1 cellular context compared by ENCODE assay signal in genomic region chr1:219374636-219375035, GRCh38.
TF ChIP-seq lines count a peak whose summit lies in the region.

No MANE protein-coding gene starts in this region.

TF ChIP-seq in GM23338, 12 proteins besides CTCF, POLR2A, EP300 and RAD21 (continued from another document):
- TF ChIP-seq ZNF462 (CRISPR knock-in tag; IDR thresholded peaks at IDR 0.05), result no peak
- no peak for TF ChIP-seq NANOG (IDR thresholded peaks at IDR 0.05; ENCODE audit: borderline replicate concordance)
- TF ChIP-seq EZH2phosphoT487 (IDR thresholded peaks at IDR 0.05; ENCODE audit: unreplicated experiment), result no peak
